ENCODE assay signal across 11 cellular contexts in the genomic region with DNA sequence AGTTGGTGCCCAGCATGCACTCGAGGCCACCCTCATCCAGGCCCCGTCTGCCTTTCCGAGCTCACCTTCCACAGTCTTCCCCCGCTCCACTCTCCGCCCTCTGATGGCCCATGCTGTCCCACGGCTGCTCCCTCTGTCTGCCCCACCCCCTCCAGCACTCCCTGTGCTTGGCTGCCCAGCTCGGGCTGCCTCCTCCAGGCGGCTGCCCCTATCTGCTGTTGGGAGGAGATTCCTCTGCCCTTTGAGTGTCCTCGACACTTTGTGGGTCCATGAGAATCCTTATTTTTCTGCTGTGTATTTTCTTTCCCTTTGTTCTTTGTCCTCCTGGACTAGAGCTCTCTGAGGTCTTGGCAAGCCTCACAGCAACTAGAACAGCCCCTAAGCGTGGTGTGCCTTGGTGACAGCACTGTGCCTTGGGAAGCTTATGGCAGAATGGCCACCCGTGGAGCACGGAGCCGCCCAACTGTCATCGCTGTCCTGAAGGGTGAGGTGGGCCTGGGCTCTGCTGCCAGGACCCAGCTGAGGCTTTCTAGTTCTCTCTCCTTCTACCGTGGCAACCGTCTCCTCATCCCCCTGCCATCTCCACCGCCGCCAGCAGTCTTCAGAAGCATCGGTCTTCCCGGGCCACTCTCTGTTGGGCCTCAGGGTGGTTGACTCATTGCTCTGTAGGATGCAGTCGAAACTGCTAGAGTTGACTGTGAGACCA. TPM values are rescaled to one million over a fixed set of nuclear protein-coding genes. Genes with fewer than 3 reads are reported as not detected.
DNase-seq lines count a peak whose midpoint lies in the region; ATAC-seq and TF ChIP-seq lines count a peak whose summit lies in the region.
"Had no signal": no experiment of that assay in that cellular context is flagged by ENCODE, and none has a peak within 500 bp of the region (broad histone marks: within the 10 kb centered on the region; RNA-seq: fewer than 3 reads in every experiment).

No MANE protein-coding gene starts in this region.

- H2AFZ ChIP-seq in GM23338: no peak overlapping the region
- H2AFZ ChIP-seq: hepatocyte had no signal

- no peak for TF ChIP-seq CTCF in GM23338 (conservative IDR thresholded peaks at IDR 0.05; ENCODE audit: low read depth in 2 of 2)
- TF ChIP-seq CTCF in foreskin keratinocyte (conservative IDR thresholded peaks at IDR 0.05): peak; percentile 22

- H3K36me3 ChIP-seq in GM23338 (ENCODE audit: insufficient read depth): no peaks in the 10 kb centered on the region; the same call in 1 of the 2 replicates

- H3K9me2 ChIP-seq in GM23338 (ENCODE audit: insufficient read depth): no peaks in the 10 kb centered on the region

- DNase-seq in GM23338 (ENCODE audit: low spot score): no peak
- DNase-seq in activated naive CD8-positive, alpha-beta T cell treated with anti-CD3 and anti-CD28 coated beads for 36 hours: no peak
- peak in 1 of 2 donors; percentile 70 for DNase-seq in foreskin keratinocyte
- peak; percentile 75 for DNase-seq in pons (ENCODE audit: low spot score)
- DNase-seq in NCI-H1092 treated with DMSO at 0.1 percent for 48 hours (lab: John Stamatoyannopoulos, UW): no peak
- no peak for DNase-seq in germinal center (ENCODE audit: low spot score)
- DNase-seq: DND-41 had no signal

- peaks cover 79% of the 10 kb centered on the region for H3K79me2 ChIP-seq in GM23338 (replicated peaks; ENCODE audit: insufficient read depth)

- peak overlapping the region; percentile 62 for H3K27ac Mint-ChIP-seq in GM23338
- H3K27ac Mint-ChIP-seq in activated naive CD8-positive, alpha-beta T cell treated with anti-CD3 and anti-CD28 coated beads for 36 hours: peak overlapping the region; percentile 43
- H3K27ac Mint-ChIP-seq: activated naive CD4-positive, alpha-beta T cell treated with anti-CD3 and anti-CD28 coated beads, Interleukin-2, amount 50 U/mL, for 24 hours had no signal

- H3K27ac ChIP-seq in GM23338 (ENCODE audit: low read depth) (no peak overlapping the region), foreskin keratinocyte (no peak overlapping the region)
- H3K27ac ChIP-seq: hepatocyte had no signal

- H3K9me3 Mint-ChIP-seq in GM23338: no peaks in the 10 kb centered on the region
- no peaks in the 10 kb centered on the region for H3K9me3 Mint-ChIP-seq in activated naive CD8-positive, alpha-beta T cell treated with anti-CD3 and anti-CD28 coated beads for 36 hours
- H3K9me3 Mint-ChIP-seq: activated naive CD4-positive, alpha-beta T cell treated with anti-CD3 and anti-CD28 coated beads, Interleukin-2, amount 50 U/mL, for 24 hours had no signal

- H3K4me3 Mint-ChIP-seq in GM23338: no peak overlapping the region; the same call in 2 of the 3 replicates
- no peak overlapping the region for H3K4me3 Mint-ChIP-seq in activated naive CD8-positive, alpha-beta T cell treated with anti-CD3 and anti-CD28 coated beads for 36 hours
- H3K4me3 Mint-ChIP-seq: activated naive CD4-positive, alpha-beta T cell treated with anti-CD3 and anti-CD28 coated beads, Interleukin-2, amount 50 U/mL, for 24 hours had no signal

- peaks cover 67% of the 10 kb centered on the region for H4K20me1 ChIP-seq in GM23338 (replicated peaks; ENCODE audit: insufficient read depth)

- H3K4me2 ChIP-seq in GM23338: no peak overlapping the region
- H3K4me2 ChIP-seq: hepatocyte had no signal

- ATAC-seq in GM23338 (peak; percentile 15), foreskin keratinocyte (peak; percentile 88), HG02798 (IDR thresholded peaks at IDR 0.05; ENCODE audit: poor library complexity, unreplicated experiment) (no peak), GM21737 (IDR thresholded peaks at IDR 0.05; ENCODE audit: unreplicated experiment) (no peak)

- no peak overlapping the region for H3K4me3 ChIP-seq in GM23338
- H3K4me3 ChIP-seq: hepatocyte had no signal

- peaks cover 2% of the 10 kb centered on the region; the same call in 1 of the 2 replicates for H3F3A ChIP-seq in GM23338 (replicated peaks; ENCODE audit: low read depth)

- peaks cover 12% of the 10 kb centered on the region for H3K27me3 Mint-ChIP-seq in GM23338 (ENCODE audit: insufficient read depth, low read depth, poor library complexity)
- H3K27me3 Mint-ChIP-seq in activated naive CD8-positive, alpha-beta T cell treated with anti-CD3 and anti-CD28 coated beads for 36 hours: no peaks in the 10 kb centered on the region
- H3K27me3 Mint-ChIP-seq: activated naive CD4-positive, alpha-beta T cell treated with anti-CD3 and anti-CD28 coated beads, Interleukin-2, amount 50 U/mL, for 24 hours had no signal

- H3K27me3 ChIP-seq in GM23338 (ENCODE audit: insufficient read depth) (no peaks in the 10 kb centered on the region), foreskin keratinocyte (no peaks in the 10 kb centered on the region)
- H3K27me3 ChIP-seq: hepatocyte had no signal

- H3K4me1 ChIP-seq in GM23338 (ENCODE audit: insufficient read depth): peaks cover 19% of the 10 kb centered on the region
- peaks cover 12% of the 10 kb centered on the region for H3K4me1 ChIP-seq in foreskin keratinocyte

- H3K4me1 Mint-ChIP-seq in GM23338: peaks cover 41% of the 10 kb centered on the region
- peaks cover 41% of the 10 kb centered on the region for H3K4me1 Mint-ChIP-seq in activated naive CD8-positive, alpha-beta T cell treated with anti-CD3 and anti-CD28 coated beads for 36 hours

- H3K36me3 Mint-ChIP-seq in GM23338 (ENCODE audit: low read depth): peaks cover 49% of the 10 kb centered on the region
- H3K36me3 Mint-ChIP-seq in activated naive CD8-positive, alpha-beta T cell treated with anti-CD3 and anti-CD28 coated beads for 36 hours: peaks cover 24% of the 10 kb centered on the region

TF ChIP-seq in GM23338, 12 proteins besides CTCF, POLR2A, EP300 and RAD21 (continues in another document):
- TF ChIP-seq STAT1 (IDR thresholded peaks at IDR 0.05; ENCODE audit: unreplicated experiment) (no peak), NANOG (IDR thresholded peaks at IDR 0.05; ENCODE audit: borderline replicate concordance) (no peak), EZH2 (IDR thresholded peaks at IDR 0.05; ENCODE audit: low read depth, unreplicated experiment) (no peak), JUNB (IDR thresholded peaks at IDR 0.05; ENCODE audit: unreplicated experiment) (no peak), EZH2phosphoT487 (IDR thresholded peaks at IDR 0.05; ENCODE audit: unreplicated experiment) (no peak), ZNF114 (CRISPR knock-in tag; IDR thresholded peaks at IDR 0.05) (no peak), POLR2AphosphoS5 (IDR thresholded peaks at IDR 0.05; ENCODE audit: low read depth) (no peak)
- TF ChIP-seq, protein P1, sequence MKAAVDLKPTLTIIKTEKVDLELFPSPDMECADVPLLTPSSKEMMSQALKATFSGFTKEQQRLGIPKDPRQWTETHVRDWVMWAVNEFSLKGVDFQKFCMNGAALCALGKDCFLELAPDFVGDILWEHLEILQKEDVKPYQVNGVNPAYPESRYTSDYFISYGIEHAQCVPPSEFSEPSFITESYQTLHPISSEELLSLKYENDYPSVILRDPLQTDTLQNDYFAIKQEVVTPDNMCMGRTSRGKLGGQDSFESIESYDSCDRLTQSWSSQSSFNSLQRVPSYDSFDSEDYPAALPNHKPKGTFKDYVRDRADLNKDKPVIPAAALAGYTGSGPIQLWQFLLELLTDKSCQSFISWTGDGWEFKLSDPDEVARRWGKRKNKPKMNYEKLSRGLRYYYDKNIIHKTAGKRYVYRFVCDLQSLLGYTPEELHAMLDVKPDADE (IDR thresholded peaks at IDR 0.05): no peak

RNA-seq across cellular contexts. Expression of a gene that starts 5.2 kb away (rescaled TPM):
- total RNA-seq in GM23338 (2014; rRNA removed; shearing (Covaris generic)): 44.2 and 59.4 TPM in 2 replicates
- polyA plus RNA-seq in GM23338 (2016; fragmentation: Nextera tagmentation; extraction: Ambion mirVana) (97.4 and 108 TPM in 2 replicates), foreskin keratinocyte (130 and 132 TPM in 2 replicates)
- total RNA-seq in activated naive CD8-positive, alpha-beta T cell treated with anti-CD3 and anti-CD28 coated beads for 36 hours: 10 to 100 TPM; 78.8 to 79.4 TPM
- total RNA-seq in foreskin keratinocyte: 64.2 and 70.9 TPM in 2 replicates

RNA-seq across cellular contexts. Expression of a gene that starts 10.2 kb away (rescaled TPM):
- not detected in 2 replicates for total RNA-seq in GM23338 (2014; rRNA removed; shearing (Covaris generic))
- polyA plus RNA-seq in GM23338 (2016; fragmentation: Nextera tagmentation; extraction: Ambion mirVana) (not detected in 2 replicates), foreskin keratinocyte (not detected in 2 replicates)
- not detected for total RNA-seq in activated naive CD8-positive, alpha-beta T cell treated with anti-CD3 and anti-CD28 coated beads for 36 hours
- not detected in 2 replicates for total RNA-seq in foreskin keratinocyte
- total RNA-seq: hepatocyte had no signal
- polyA plus RNA-seq: hepatocyte had no signal

RNA-seq across cellular contexts. Expression of a gene that starts 10.8 kb away (rescaled TPM):
- total RNA-seq in GM23338 (2014; rRNA removed; shearing (Covaris generic)): 15.6 and 19.8 TPM in 2 replicates
- 8.8 and 9.7 TPM in 2 replicates for polyA plus RNA-seq in GM23338 (2016; fragmentation: Nextera tagmentation; extraction: Ambion mirVana)
- total RNA-seq in activated naive CD8-positive, alpha-beta T cell treated with anti-CD3 and anti-CD28 coated beads for 36 hours: 10 to 100 TPM; 24.9 to 25.1 TPM
- 22.7 and 23.2 TPM in 2 replicates for total RNA-seq in foreskin keratinocyte
- polyA plus RNA-seq in foreskin keratinocyte: 20.0 and 21.2 TPM in 2 replicates

RNA-seq across cellular contexts. Expression of a gene that starts 34.3 kb away (rescaled TPM):
- total RNA-seq in GM23338 (2014; rRNA removed; shearing (Covaris generic)): 4.5 and 8.3 TPM in 2 replicates
- polyA plus RNA-seq in GM23338 (2016; fragmentation: Nextera tagmentation; extraction: Ambion mirVana): 5.6 and 5.8 TPM in 2 replicates
- under 1 TPM; 0.66 to 0.76 TPM for total RNA-seq in activated naive CD8-positive, alpha-beta T cell treated with anti-CD3 and anti-CD28 coated beads for 36 hours
- not detected in 2 replicates for total RNA-seq in foreskin keratinocyte
- 0.06 and 0.09 TPM in 2 replicates for polyA plus RNA-seq in foreskin keratinocyte

Comparison
In these comparisons a context has a peak if more than half of its experiments do, and no peak if none do; other contexts are left out.
1. ATAC-seq: peak in GM23338 (single experiment) and foreskin keratinocyte (single experiment); none in HG02798 (single experiment) and GM21737 (single experiment).